ENCODE assay signal across 10 cellular contexts in the genomic region with DNA sequence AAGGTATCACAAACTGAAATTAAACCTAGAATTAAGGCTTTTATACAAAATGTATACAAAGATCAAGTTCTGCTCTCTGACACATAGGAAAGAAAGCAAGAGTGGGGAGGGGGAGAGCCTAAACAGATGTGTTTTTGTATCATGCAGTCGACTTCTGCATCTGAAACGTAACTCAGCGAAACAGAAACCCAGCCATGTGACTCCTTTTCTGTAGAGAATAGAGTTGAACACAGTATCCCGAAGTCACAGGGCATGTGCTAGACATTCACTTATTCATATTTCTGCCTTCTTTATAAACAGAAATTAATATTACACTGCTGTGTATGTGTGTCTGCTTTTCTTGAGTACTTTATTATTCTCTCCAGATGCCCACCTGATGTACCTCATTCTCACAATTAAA.
DNase-seq lines count a peak whose midpoint lies in the region; ATAC-seq and TF ChIP-seq lines count a peak whose summit lies in the region.
"Had no signal": no experiment of that assay in that cellular context is flagged by ENCODE, and none has a peak within 500 bp of the region (broad histone marks: within the 10 kb centered on the region; RNA-seq: fewer than 3 reads in every experiment).

No MANE protein-coding gene starts in this region.

- ATAC-seq in GM19455 (IDR thresholded peaks at IDR 0.05; ENCODE audit: unreplicated experiment) (peak; percentile 56), HG03460 (IDR thresholded peaks at IDR 0.05; ENCODE audit: unreplicated experiment) (peak; percentile 40)
- ATAC-seq: K562 had no signal

- H3K79me2 ChIP-seq in hepatocyte = peaks cover 71% of the 10 kb centered on the region

- H4K20me1 ChIP-seq in hepatocyte (ENCODE audit: insufficient read depth, poor library complexity, severe bottlenecking) = peaks cover 3% of the 10 kb centered on the region

- H3K4me1 ChIP-seq in hepatocyte (ENCODE audit: insufficient read depth) = peaks cover 13% of the 10 kb centered on the region

- no peaks in the 10 kb centered on the region for H3K27me3 ChIP-seq in hepatocyte

- DNase-seq in EL (peak; percentile 26), hepatocyte (ENCODE audit: low spot score) (no peak), NCI-H2196 (lab: John Stamatoyannopoulos, UW; ENCODE audit: unreplicated experiment) (no peak), AG20443 (ENCODE audit: low spot score) (no peak)
- DNase-seq in stimulated activated CD4-positive, alpha-beta T cell treated with anti-CD3 and anti-CD28 coated beads, Interleukin-4, amount 100 ng/mL, for 4 hours = no peak
- no peak for DNase-seq in T-helper 2 cell treated with Interferon-gamma antibody and Interleukin-4, amounts not matched to agents 5 μg/mL and 100 μg/mL, for 36 hours (ENCODE audit: low spot score)
- DNase-seq: posterior cingulate gyrus had no signal

- H3K36me3 Mint-ChIP-seq in T-helper 2 cell treated with Interferon-gamma antibody and Interleukin-4, amounts not matched to agents 5 μg/mL and 100 μg/mL, for 36 hours (ENCODE audit: low read depth) = no peaks in the 10 kb centered on the region

- WGBS in hepatocyte (ENCODE audit: low lambda C conversion rate, missing lambda C conversion rate) = 54% methylated on average over 4 of the region's 4 CpGs

- H3K9me3 ChIP-seq in hepatocyte (ENCODE audit: low read depth) = no peaks in the 10 kb centered on the region

- no peaks in the 10 kb centered on the region for H3K27me3 Mint-ChIP-seq in T-helper 2 cell treated with Interferon-gamma antibody and Interleukin-4, amounts not matched to agents 5 μg/mL and 100 μg/mL, for 36 hours (ENCODE audit: low read depth)

- H3K9me2 ChIP-seq in hepatocyte (replicated peaks; ENCODE audit: insufficient read depth) = no peaks in the 10 kb centered on the region

- H2AFZ ChIP-seq in hepatocyte = no peak overlapping the region

- no peak overlapping the region for H3K4me3 Mint-ChIP-seq in T-helper 2 cell treated with Interferon-gamma antibody and Interleukin-4, amounts not matched to agents 5 μg/mL and 100 μg/mL, for 36 hours

- no peak overlapping the region for H3K27ac Mint-ChIP-seq in T-helper 2 cell treated with Interferon-gamma antibody and Interleukin-4, amounts not matched to agents 5 μg/mL and 100 μg/mL, for 36 hours

- H3K27ac ChIP-seq in hepatocyte = peak overlapping the region; percentile 67

- no peak overlapping the region for H3K4me3 ChIP-seq in hepatocyte
- H3K4me3 ChIP-seq: K562 had no signal

- peak overlapping the region; percentile 65 for H3K4me2 ChIP-seq in hepatocyte

- TF ChIP-seq CTCF in hepatocyte (IDR thresholded peaks at IDR 0.05; ENCODE audit: poor library complexity) = no peak

- H3K9me3 Mint-ChIP-seq in T-helper 2 cell treated with Interferon-gamma antibody and Interleukin-4, amounts not matched to agents 5 μg/mL and 100 μg/mL, for 36 hours = no peaks in the 10 kb centered on the region

- H3K36me3 ChIP-seq in hepatocyte (replicated peaks; ENCODE audit: insufficient read depth, low read depth) = no peaks in the 10 kb centered on the region

- H3K4me1 Mint-ChIP-seq in T-helper 2 cell treated with Interferon-gamma antibody and Interleukin-4, amounts not matched to agents 5 μg/mL and 100 μg/mL, for 36 hours (ENCODE audit: low read depth) = no peaks in the 10 kb centered on the region
